ENCODE assay signal across 9 cellular contexts in genomic region chr17:49646391-49647255, GRCh38. TPM values are rescaled to one million over a fixed set of nuclear protein-coding genes. Genes with fewer than 3 reads are reported as not detected.
A peak's percentile ranks its signal among the peaks of the same experiment; 100 is the strongest.
DNase-seq lines count a peak whose midpoint lies in the region; ATAC-seq and TF ChIP-seq lines count a peak whose summit lies in the region.
"Had no signal": no experiment of that assay in that cellular context is flagged by ENCODE, and none has a peak within 500 bp of the region (broad histone marks: within the 10 kb centered on the region; RNA-seq: fewer than 3 reads in every experiment).

No MANE protein-coding gene starts in this region.

- no peaks in the 10 kb centered on the region for H3K9me3 ChIP-seq in left ventricle myocardium inferior (replicated peaks)
- H3K9me3 ChIP-seq: right lobe of liver had no signal

- no peaks in the 10 kb centered on the region for H3K27me3 ChIP-seq in left ventricle myocardium inferior (ENCODE audit: low read depth)
- H3K27me3 ChIP-seq: right lobe of liver had no signal

- H3K27ac Mint-ChIP-seq in activated T-helper 17 cell treated with anti-CD3 and anti-CD28 coated beads, Interleukin-2, amount 50 U/mL, for 72 hours, result peak overlapping the region; percentile 78

- H3K4me1 ChIP-seq in left ventricle myocardium inferior, result peaks cover 87% of the 10 kb centered on the region
- H3K4me1 ChIP-seq: right lobe of liver had no signal

- TF ChIP-seq CTCF in GM10266 (IDR thresholded peaks at IDR 0.05; ENCODE audit: control insufficient read depth, insufficient read depth, low read depth, missing control alignments) (no peak), left ventricle myocardium inferior (IDR thresholded peaks at IDR 0.05; ENCODE audit: borderline replicate concordance) (no peak)

- peak overlapping the region; percentile 81 for H3K27ac ChIP-seq in left ventricle myocardium inferior (replicated peaks)
- H3K27ac ChIP-seq: right lobe of liver had no signal

- peaks cover 22% of the 10 kb centered on the region for H3K4me1 Mint-ChIP-seq in activated T-helper 17 cell treated with anti-CD3 and anti-CD28 coated beads, Interleukin-2, amount 50 U/mL, for 72 hours

- H3K4me3 Mint-ChIP-seq in activated T-helper 17 cell treated with anti-CD3 and anti-CD28 coated beads, Interleukin-2, amount 50 U/mL, for 72 hours, result peak overlapping the region; percentile 66

- peak; percentile 60 for ATAC-seq in HG03280 (IDR thresholded peaks at IDR 0.05; ENCODE audit: unreplicated experiment)
- peak; percentile 98 for ATAC-seq in activated T-helper 17 cell treated with anti-CD3 and anti-CD28 coated beads, Interleukin-2, amount 50 U/mL, for 72 hours (replicated peaks)

- H3K36me3 ChIP-seq in left ventricle myocardium inferior, result no peaks in the 10 kb centered on the region
- H3K36me3 ChIP-seq: right lobe of liver had no signal

- H3K4me3 ChIP-seq in left ventricle myocardium inferior, result peak overlapping the region; percentile 35
- H3K4me3 ChIP-seq: right lobe of liver had no signal

- no peaks in the 10 kb centered on the region for H3K27me3 Mint-ChIP-seq in activated T-helper 17 cell treated with anti-CD3 and anti-CD28 coated beads, Interleukin-2, amount 50 U/mL, for 72 hours

- no peaks in the 10 kb centered on the region for H3K9me3 Mint-ChIP-seq in activated T-helper 17 cell treated with anti-CD3 and anti-CD28 coated beads, Interleukin-2, amount 50 U/mL, for 72 hours

- intact Hi-C loops in left ventricle myocardium inferior (cut with micrococcal nuclease), result no loop called here

- DNase-seq in GM10266 (ENCODE audit: extremely low spot score), result peak; percentile 24
- DNase-seq in left ventricle myocardium inferior, result no peak
- peak; percentile 42 for DNase-seq in stimulated activated CD4-positive, alpha-beta T cell treated with anti-CD3 and anti-CD28 coated beads, Interleukin-4, amount 100 ng/mL, for 1 hour
- DNase-seq in hypothalamus (lab: John Stamatoyannopoulos, UW), result no peak
- DNase-seq in NCI-H2196 (lab: John Stamatoyannopoulos, UW; ENCODE audit: unreplicated experiment), result no peak
- DNase-seq in NCI-H1105 (lab: John Stamatoyannopoulos, UW), result no peak
- DNase-seq: right lobe of liver had no signal

- peaks cover 21% of the 10 kb centered on the region for H3K36me3 Mint-ChIP-seq in activated T-helper 17 cell treated with anti-CD3 and anti-CD28 coated beads, Interleukin-2, amount 50 U/mL, for 72 hours (ENCODE audit: low read depth)

RNA-seq across cellular contexts. Expression of gene SPOP, which starts 31.3 kb away (rescaled TPM):
- total RNA-seq in activated T-helper 17 cell treated with anti-CD3 and anti-CD28 coated beads, Interleukin-2, amount 50 U/mL, for 72 hours, result 10 to 100 TPM; 62.3 to 66.8 TPM
- 66.9 TPM for total RNA-seq in left ventricle myocardium inferior

Comparison
In these comparisons a context has a peak if more than half of its experiments do, and no peak if none do; other contexts are left out.
1. DNase-seq: peak in GM10266 (single experiment) and stimulated activated CD4-positive, alpha-beta T cell treated with anti-CD3 and anti-CD28 coated beads, Interleukin-4, amount 100 ng/mL, for 1 hour (single experiment); none in left ventricle myocardium inferior (single experiment), hypothalamus (0 of 51), NCI-H2196 (single experiment) and NCI-H1105 (single experiment).